ENCODE assay signal across 8 cellular contexts in the genomic region with DNA sequence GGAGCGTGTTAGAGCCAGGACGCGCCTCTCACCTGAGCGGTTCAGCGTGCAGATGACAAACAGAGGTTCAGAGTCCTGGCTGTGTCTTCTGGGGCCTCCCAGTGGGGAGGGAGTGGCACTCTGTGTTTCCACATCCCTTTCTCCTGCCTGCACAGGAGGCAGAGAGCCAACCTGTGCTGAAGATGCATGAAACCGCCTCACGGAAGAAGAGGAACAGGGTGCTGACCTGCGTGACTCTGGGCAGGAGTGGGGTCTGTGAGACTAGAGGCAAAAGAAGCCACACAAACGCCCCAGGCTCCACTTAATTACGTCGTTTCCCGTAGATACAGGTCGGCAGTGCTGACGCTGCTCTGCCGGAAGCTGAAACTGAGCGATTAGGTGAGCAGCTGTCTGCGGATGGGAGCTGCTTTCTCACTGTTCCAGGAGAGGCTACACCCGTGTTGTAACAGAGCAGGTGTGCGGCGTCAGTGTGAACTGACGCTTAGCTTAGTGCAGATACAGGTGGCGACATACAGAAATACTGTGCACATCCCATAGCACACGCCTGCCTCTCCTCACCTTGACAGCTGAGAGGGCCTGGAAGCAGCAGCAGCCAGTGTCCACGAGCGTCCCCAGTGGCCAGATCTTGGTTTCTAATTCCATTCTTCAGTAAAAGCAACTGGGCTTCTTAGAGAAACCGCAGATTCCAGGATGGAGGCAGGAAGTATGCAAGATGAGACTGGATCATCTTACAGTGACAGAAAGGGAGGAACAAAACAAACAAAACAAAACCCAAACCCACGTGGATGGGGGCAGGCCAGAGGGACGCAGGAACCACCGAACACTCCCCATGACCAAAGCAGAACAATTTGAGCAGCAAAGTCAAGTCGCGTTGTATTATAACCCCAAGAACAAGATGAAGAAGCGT. TPM values are rescaled to one million over a fixed set of nuclear protein-coding genes. Genes with fewer than 3 reads are reported as not detected.
DNase-seq lines count a peak whose midpoint lies in the region; ATAC-seq and TF ChIP-seq lines count a peak whose summit lies in the region.

No MANE protein-coding gene starts in this region.

- no peaks in the 10 kb centered on the region for H4K20me1 ChIP-seq in OCI-LY3 (ENCODE audit: insufficient read depth, low read length)

- DNase-seq in DMS153 (lab: John Stamatoyannopoulos, UW): peak; percentile 91
- DNase-seq in epithelial cell of esophagus (ENCODE audit: low read depth): peak; percentile 18
- peak; percentile 4 for DNase-seq in non-pigmented ciliary epithelial cell (ENCODE audit: low read depth)
- no peak for DNase-seq in ascending aorta (ENCODE audit: low spot score in 2 of 2)
- no peak for DNase-seq in Kasumi-1 (lab: John Stamatoyannopoulos, UW)

- no peak overlapping the region for H2AFZ ChIP-seq in OCI-LY3 (ENCODE audit: low read depth, low read length)

- TF ChIP-seq CTCF in OCI-LY3 (IDR thresholded peaks at IDR 0.05; ENCODE audit: low read depth, low read length) (peak; percentile 31), epithelial cell of esophagus (IDR thresholded peaks at IDR 0.05; ENCODE audit: insufficient read depth, low read depth, low read length, missing control alignments) (peak; percentile 56), ascending aorta (IDR thresholded peaks at IDR 0.05) (peak in 1 of 3 experiments; percentile 6)

- H3K36me3 ChIP-seq in HUES6 (ENCODE audit: control insufficient read depth, insufficient read depth, low read length): no peaks in the 10 kb centered on the region
- no peaks in the 10 kb centered on the region for H3K36me3 ChIP-seq in OCI-LY3 (replicated peaks; ENCODE audit: low read depth, low read length)
- H3K36me3 ChIP-seq in ascending aorta: no peaks in the 10 kb centered on the region

- H3K27ac ChIP-seq in HUES6 (ENCODE audit: low read depth, low read length) (no peak overlapping the region), OCI-LY3 (ENCODE audit: low read length) (no peak overlapping the region), ascending aorta (no peak overlapping the region)

- H3K4me1 ChIP-seq in HUES6 (ENCODE audit: control insufficient read depth, insufficient read depth, low read length) (peaks cover 22% of the 10 kb centered on the region), OCI-LY3 (ENCODE audit: low read length) (no peaks in the 10 kb centered on the region), ascending aorta (no peaks in the 10 kb centered on the region)

- H3K9me3 ChIP-seq in HUES6 (ENCODE audit: control insufficient read depth, insufficient read depth, low read depth, low read length): peaks cover 10% of the 10 kb centered on the region; the same call in 1 of the 2 replicates
- H3K9me3 ChIP-seq in OCI-LY3 (ENCODE audit: insufficient read depth, low read length): no peaks in the 10 kb centered on the region
- no peaks in the 10 kb centered on the region for H3K9me3 ChIP-seq in ascending aorta

- H3K27me3 ChIP-seq in HUES6 (ENCODE audit: control insufficient read depth, insufficient read depth, low read length) (no peaks in the 10 kb centered on the region), OCI-LY3 (ENCODE audit: low read depth, low read length) (peaks cover 32% of the 10 kb centered on the region), ascending aorta (no peaks in the 10 kb centered on the region)

- H3K9ac ChIP-seq in HUES6 (ENCODE audit: low read length): no peak overlapping the region
- H3K9ac ChIP-seq in OCI-LY3 (ENCODE audit: low read length): no peak overlapping the region

- H3K79me2 ChIP-seq in OCI-LY3 (ENCODE audit: low read length): no peaks in the 10 kb centered on the region

- H3K4me2 ChIP-seq in OCI-LY3 (ENCODE audit: low read length): no peak overlapping the region

- intact Hi-C loops in ascending aorta (cut with DNase I): no loop called here

- peak overlapping the region; percentile 28; the same call in 1 of the 2 replicates for H3K4me3 ChIP-seq in HUES6 (ENCODE audit: low read depth, low read length)
- no peak overlapping the region for H3K4me3 ChIP-seq in OCI-LY3 (ENCODE audit: low read length)
- no peak overlapping the region for H3K4me3 ChIP-seq in epithelial cell of esophagus (ENCODE audit: low read length)
- H3K4me3 ChIP-seq in ascending aorta: no peak overlapping the region

- ATAC-seq in HG03039 (IDR thresholded peaks at IDR 0.05; ENCODE audit: unreplicated experiment): no peak

RNA-seq across cellular contexts. Expression of a gene that starts 37.7 kb away (rescaled TPM):
- 112 TPM for total RNA-seq in ascending aorta

Comparison
In these comparisons a context has a peak if more than half of its experiments do, and no peak if none do; other contexts are left out.
1. DNase-seq: peak in DMS153 (single experiment), epithelial cell of esophagus (single experiment) and non-pigmented ciliary epithelial cell (single experiment); none in ascending aorta (0 of 2) and Kasumi-1 (0 of 2).